8 cellular contexts compared by ENCODE assay signal in the genomic region with DNA sequence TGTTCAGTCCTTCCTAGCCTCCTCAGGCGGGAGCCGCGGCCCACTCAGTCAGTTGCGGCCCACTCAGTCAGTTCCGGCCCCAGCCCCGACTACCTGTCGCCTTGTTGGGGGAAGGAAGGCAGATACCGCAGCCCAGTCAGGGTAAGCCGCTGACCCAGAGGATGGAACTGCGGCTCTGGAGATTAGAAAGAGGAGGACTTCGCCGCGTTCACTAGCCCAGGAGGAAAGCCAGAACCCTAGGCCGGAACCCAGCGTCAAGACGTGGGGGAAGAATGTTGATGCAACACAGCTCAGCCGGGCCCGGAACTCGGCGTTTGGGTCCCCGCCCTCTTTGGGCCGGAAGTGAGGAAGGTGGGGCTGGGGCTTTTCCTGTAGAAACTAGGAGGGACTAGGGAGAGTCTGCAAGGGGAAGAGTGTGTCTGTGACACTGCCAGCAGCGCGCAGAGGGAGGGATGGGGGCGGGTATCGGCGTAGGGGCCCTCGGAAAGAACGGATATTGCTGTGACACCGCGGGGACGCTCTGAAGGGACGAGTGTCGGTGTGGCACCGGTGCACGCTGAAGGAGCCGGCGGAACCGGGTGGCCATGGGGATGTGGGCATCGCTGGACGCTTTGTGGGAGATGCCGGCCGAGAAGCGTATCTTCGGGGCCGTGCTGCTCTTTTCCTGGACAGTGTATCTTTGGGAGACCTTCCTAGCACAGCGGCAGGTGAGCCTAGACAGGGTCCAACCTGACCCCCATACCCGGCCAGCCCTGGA. TPM values are rescaled to one million over a fixed set of nuclear protein-coding genes. Genes with fewer than 3 reads are reported as not detected.
DNase-seq lines count a peak whose midpoint lies in the region; ATAC-seq and TF ChIP-seq lines count a peak whose summit lies in the region.

A gene (plus strand): TSS at position 549 of the 757 bp plus-strand sequence. CDS start 36 bp downstream, at position 585.

- peaks cover 0 to 28% of the 10 kb centered on the region in 2 donors for H3K36me3 ChIP-seq in left lung

- ATAC-seq in GM19372 (IDR thresholded peaks at IDR 0.05; ENCODE audit: low read depth, unreplicated experiment) (peak; percentile 93), HG03558 (IDR thresholded peaks at IDR 0.05; ENCODE audit: extremely low read depth, unreplicated experiment) (peak; percentile 66), left lung (peak; percentile 99)

- no peak for TF ChIP-seq CTCF in left lung (IDR thresholded peaks at IDR 0.05)

- DNase-seq in C1 segment of cervical spinal cord (lab: John Stamatoyannopoulos, UW) (peak; percentile 72 to 97 (median 95)), NCI-H774 (lab: John Stamatoyannopoulos, UW) (peak; percentile 100), dermis blood vessel endothelial cell (peak; percentile 98), left lung (peak; percentile 95 to 96)
- peak; percentile 95 to 96 for DNase-seq in activated CD4-positive, alpha-beta T cell treated with anti-CD3 and anti-CD28 coated beads, Interleukin-2, amount 50 U/mL, for 4 hours
- DNase-seq in stimulated activated CD4-positive, alpha-beta T cell treated with anti-CD3 and anti-CD28 coated beads, Interleukin-2, amount 100 ng/mL, for 48 hours: peak; percentile 89 to 92

- peak within 1 kb of the TSS; percentile 61 to 95 for H3K4me3 ChIP-seq in left lung

- no peaks in the 10 kb centered on the region for H3K9me3 ChIP-seq in left lung

- intact Hi-C loops in left lung (cut with DNase I): no loop called here

- peak within 1 kb of the TSS; percentile 97 to 98 for H3K27ac ChIP-seq in left lung

- H3K4me1 ChIP-seq in left lung: peaks cover 8 to 55% of the 10 kb centered on the region in 2 donors

- no peaks in the 10 kb centered on the region for H3K27me3 ChIP-seq in left lung

RNA-seq across cellular contexts. Expression of the gene that starts here (rescaled TPM):
- total RNA-seq in dermis blood vessel endothelial cell: 80.4 and 85.3 TPM in 2 replicates
- total RNA-seq in left lung: 10 to 100 TPM; 54.5 to 57.2 TPM

Comparison
In these comparisons a context has a peak if more than half of its experiments do, and no peak if none do; other contexts are left out.
1. Peak in every context shown above with its lines: DNase-seq, ATAC-seq, H3K4me3 ChIP-seq and H3K27ac ChIP-seq.